1 cellular context compared by ENCODE assay signal in the genomic region with DNA sequence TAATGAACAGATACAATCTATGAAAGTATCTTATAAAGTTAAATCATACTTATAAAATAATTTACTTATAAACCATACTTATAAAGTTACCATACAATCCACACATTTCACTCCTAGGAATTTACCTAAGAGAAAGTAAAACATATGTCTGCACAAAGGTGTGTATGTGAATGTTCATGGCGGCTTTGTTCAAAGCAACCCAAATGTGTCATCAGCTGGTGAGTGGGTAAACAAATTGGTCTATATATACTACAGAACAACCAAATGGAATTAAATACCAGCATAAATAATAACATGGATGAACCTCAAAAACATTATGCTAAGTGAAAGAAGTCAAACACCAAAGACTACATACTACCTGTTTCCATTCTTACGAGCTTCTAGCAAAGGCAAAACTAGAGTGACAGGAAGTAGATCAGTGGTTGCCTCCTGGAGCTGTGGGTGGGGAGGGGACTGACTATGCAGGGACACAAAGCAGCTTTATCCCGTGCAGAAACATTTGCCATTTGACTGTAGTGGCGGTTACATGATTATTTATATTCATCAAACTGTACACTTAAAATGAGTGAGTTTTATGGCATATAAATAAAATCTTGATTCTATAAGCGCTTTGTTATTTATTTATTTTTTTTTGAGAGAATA.
TF ChIP-seq lines count a peak whose summit lies in the region.

No MANE protein-coding gene starts in this region.

TF ChIP-seq in HepG2, 621 proteins besides CTCF, POLR2A, EP300 and RAD21:
- no peak for TF ChIP-seq FOXP1 (IDR thresholded peaks at IDR 0.05)
- no peak for TF ChIP-seq FOXP1 (CRISPR knock-in tag; IDR thresholded peaks at IDR 0.05)
- TF ChIP-seq, protein P1, sequence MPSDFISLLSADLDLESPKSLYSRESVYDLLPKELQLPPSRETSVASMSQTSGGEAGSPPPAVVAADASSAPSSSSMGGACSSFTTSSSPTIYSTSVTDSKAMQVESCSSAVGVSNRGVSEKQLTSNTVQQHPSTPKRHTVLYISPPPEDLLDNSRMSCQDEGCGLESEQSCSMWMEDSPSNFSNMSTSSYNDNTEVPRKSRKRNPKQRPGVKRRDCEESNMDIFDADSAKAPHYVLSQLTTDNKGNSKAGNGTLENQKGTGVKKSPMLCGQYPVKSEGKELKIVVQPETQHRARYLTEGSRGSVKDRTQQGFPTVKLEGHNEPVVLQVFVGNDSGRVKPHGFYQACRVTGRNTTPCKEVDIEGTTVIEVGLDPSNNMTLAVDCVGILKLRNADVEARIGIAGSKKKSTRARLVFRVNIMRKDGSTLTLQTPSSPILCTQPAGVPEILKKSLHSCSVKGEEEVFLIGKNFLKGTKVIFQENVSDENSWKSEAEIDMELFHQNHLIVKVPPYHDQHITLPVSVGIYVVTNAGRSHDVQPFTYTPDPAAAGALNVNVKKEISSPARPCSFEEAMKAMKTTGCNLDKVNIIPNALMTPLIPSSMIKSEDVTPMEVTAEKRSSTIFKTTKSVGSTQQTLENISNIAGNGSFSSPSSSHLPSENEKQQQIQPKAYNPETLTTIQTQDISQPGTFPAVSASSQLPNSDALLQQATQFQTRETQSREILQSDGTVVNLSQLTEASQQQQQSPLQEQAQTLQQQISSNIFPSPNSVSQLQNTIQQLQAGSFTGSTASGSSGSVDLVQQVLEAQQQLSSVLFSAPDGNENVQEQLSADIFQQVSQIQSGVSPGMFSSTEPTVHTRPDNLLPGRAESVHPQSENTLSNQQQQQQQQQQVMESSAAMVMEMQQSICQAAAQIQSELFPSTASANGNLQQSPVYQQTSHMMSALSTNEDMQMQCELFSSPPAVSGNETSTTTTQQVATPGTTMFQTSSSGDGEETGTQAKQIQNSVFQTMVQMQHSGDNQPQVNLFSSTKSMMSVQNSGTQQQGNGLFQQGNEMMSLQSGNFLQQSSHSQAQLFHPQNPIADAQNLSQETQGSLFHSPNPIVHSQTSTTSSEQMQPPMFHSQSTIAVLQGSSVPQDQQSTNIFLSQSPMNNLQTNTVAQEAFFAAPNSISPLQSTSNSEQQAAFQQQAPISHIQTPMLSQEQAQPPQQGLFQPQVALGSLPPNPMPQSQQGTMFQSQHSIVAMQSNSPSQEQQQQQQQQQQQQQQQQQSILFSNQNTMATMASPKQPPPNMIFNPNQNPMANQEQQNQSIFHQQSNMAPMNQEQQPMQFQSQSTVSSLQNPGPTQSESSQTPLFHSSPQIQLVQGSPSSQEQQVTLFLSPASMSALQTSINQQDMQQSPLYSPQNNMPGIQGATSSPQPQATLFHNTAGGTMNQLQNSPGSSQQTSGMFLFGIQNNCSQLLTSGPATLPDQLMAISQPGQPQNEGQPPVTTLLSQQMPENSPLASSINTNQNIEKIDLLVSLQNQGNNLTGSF (CRISPR knock-in tag; IDR thresholded peaks at IDR 0.05) = no peak
- no peak for TF ChIP-seq ZNF781 (CRISPR knock-in tag; IDR thresholded peaks at IDR 0.05; ENCODE audit: borderline replicate concordance, not compliant biosample characterization)
- no peak for TF ChIP-seq ZNF496 (CRISPR knock-in tag; IDR thresholded peaks at IDR 0.05; ENCODE audit: insufficient replicate concordance)
- TF ChIP-seq, protein P2, sequence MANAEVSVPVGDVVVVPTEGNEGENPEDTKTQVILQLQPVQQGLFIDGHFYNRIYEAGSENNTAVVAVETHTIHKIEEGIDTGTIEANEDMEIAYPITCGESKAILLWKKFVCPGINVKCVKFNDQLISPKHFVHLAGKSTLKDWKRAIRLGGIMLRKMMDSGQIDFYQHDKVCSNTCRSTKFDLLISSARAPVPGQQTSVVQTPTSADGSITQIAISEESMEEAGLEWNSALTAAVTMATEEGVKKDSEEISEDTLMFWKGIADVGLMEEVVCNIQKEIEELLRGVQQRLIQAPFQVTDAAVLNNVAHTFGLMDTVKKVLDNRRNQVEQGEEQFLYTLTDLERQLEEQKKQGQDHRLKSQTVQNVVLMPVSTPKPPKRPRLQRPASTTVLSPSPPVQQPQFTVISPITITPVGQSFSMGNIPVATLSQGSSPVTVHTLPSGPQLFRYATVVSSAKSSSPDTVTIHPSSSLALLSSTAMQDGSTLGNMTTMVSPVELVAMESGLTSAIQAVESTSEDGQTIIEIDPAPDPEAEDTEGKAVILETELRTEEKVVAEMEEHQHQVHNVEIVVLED (CRISPR knock-in tag; IDR thresholded peaks at IDR 0.05; ENCODE audit: borderline replicate concordance) = no peak
- TF ChIP-seq ZNF3 (CRISPR knock-in tag; IDR thresholded peaks at IDR 0.05) = no peak
- TF ChIP-seq, protein P3, sequence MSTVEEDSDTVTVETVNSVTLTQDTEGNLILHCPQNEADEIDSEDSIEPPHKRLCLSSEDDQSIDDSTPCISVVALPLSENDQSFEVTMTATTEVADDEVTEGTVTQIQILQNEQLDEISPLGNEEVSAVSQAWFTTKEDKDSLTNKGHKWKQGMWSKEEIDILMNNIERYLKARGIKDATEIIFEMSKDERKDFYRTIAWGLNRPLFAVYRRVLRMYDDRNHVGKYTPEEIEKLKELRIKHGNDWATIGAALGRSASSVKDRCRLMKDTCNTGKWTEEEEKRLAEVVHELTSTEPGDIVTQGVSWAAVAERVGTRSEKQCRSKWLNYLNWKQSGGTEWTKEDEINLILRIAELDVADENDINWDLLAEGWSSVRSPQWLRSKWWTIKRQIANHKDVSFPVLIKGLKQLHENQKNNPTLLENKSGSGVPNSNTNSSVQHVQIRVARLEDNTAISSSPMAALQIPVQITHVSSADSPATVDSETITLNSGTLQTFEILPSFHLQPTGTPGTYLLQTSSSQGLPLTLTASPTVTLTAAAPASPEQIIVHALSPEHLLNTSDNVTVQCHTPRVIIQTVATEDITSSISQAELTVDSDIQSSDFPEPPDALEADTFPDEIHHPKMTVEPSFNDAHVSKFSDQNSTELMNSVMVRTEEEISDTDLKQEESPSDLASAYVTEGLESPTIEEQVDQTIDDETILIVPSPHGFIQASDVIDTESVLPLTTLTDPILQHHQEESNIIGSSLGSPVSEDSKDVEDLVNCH (CRISPR knock-in tag; IDR thresholded peaks at IDR 0.05) = no peak
- TF ChIP-seq RARG (CRISPR knock-in tag; IDR thresholded peaks at IDR 0.05; ENCODE audit: low read depth) = no peak
- TF ChIP-seq ZSCAN22 (CRISPR knock-in tag; IDR thresholded peaks at IDR 0.05) = no peak
- TF ChIP-seq, protein P4, sequence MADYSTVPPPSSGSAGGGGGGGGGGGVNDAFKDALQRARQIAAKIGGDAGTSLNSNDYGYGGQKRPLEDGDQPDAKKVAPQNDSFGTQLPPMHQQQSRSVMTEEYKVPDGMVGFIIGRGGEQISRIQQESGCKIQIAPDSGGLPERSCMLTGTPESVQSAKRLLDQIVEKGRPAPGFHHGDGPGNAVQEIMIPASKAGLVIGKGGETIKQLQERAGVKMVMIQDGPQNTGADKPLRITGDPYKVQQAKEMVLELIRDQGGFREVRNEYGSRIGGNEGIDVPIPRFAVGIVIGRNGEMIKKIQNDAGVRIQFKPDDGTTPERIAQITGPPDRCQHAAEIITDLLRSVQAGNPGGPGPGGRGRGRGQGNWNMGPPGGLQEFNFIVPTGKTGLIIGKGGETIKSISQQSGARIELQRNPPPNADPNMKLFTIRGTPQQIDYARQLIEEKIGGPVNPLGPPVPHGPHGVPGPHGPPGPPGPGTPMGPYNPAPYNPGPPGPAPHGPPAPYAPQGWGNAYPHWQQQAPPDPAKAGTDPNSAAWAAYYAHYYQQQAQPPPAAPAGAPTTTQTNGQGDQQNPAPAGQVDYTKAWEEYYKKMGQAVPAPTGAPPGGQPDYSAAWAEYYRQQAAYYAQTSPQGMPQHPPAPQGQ (CRISPR knock-in tag; IDR thresholded peaks at IDR 0.05; ENCODE audit: borderline replicate concordance) = no peak
- no peak for TF ChIP-seq MLLT10 (CRISPR knock-in tag; IDR thresholded peaks at IDR 0.05)
- TF ChIP-seq, protein P5, sequence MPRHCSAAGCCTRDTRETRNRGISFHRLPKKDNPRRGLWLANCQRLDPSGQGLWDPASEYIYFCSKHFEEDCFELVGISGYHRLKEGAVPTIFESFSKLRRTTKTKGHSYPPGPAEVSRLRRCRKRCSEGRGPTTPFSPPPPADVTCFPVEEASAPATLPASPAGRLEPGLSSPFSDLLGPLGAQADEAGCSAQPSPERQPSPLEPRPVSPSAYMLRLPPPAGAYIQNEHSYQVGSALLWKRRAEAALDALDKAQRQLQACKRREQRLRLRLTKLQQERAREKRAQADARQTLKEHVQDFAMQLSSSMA (CRISPR knock-in tag; IDR thresholded peaks at IDR 0.05) = no peak
- TF ChIP-seq KDM4B (CRISPR knock-in tag; IDR thresholded peaks at IDR 0.05) = no peak
- TF ChIP-seq ISL2 (CRISPR knock-in tag; IDR thresholded peaks at IDR 0.05) = no peak
- TF ChIP-seq ZNF232 (CRISPR knock-in tag; IDR thresholded peaks at IDR 0.05; ENCODE audit: borderline replicate concordance) = no peak
- TF ChIP-seq, protein P6, sequence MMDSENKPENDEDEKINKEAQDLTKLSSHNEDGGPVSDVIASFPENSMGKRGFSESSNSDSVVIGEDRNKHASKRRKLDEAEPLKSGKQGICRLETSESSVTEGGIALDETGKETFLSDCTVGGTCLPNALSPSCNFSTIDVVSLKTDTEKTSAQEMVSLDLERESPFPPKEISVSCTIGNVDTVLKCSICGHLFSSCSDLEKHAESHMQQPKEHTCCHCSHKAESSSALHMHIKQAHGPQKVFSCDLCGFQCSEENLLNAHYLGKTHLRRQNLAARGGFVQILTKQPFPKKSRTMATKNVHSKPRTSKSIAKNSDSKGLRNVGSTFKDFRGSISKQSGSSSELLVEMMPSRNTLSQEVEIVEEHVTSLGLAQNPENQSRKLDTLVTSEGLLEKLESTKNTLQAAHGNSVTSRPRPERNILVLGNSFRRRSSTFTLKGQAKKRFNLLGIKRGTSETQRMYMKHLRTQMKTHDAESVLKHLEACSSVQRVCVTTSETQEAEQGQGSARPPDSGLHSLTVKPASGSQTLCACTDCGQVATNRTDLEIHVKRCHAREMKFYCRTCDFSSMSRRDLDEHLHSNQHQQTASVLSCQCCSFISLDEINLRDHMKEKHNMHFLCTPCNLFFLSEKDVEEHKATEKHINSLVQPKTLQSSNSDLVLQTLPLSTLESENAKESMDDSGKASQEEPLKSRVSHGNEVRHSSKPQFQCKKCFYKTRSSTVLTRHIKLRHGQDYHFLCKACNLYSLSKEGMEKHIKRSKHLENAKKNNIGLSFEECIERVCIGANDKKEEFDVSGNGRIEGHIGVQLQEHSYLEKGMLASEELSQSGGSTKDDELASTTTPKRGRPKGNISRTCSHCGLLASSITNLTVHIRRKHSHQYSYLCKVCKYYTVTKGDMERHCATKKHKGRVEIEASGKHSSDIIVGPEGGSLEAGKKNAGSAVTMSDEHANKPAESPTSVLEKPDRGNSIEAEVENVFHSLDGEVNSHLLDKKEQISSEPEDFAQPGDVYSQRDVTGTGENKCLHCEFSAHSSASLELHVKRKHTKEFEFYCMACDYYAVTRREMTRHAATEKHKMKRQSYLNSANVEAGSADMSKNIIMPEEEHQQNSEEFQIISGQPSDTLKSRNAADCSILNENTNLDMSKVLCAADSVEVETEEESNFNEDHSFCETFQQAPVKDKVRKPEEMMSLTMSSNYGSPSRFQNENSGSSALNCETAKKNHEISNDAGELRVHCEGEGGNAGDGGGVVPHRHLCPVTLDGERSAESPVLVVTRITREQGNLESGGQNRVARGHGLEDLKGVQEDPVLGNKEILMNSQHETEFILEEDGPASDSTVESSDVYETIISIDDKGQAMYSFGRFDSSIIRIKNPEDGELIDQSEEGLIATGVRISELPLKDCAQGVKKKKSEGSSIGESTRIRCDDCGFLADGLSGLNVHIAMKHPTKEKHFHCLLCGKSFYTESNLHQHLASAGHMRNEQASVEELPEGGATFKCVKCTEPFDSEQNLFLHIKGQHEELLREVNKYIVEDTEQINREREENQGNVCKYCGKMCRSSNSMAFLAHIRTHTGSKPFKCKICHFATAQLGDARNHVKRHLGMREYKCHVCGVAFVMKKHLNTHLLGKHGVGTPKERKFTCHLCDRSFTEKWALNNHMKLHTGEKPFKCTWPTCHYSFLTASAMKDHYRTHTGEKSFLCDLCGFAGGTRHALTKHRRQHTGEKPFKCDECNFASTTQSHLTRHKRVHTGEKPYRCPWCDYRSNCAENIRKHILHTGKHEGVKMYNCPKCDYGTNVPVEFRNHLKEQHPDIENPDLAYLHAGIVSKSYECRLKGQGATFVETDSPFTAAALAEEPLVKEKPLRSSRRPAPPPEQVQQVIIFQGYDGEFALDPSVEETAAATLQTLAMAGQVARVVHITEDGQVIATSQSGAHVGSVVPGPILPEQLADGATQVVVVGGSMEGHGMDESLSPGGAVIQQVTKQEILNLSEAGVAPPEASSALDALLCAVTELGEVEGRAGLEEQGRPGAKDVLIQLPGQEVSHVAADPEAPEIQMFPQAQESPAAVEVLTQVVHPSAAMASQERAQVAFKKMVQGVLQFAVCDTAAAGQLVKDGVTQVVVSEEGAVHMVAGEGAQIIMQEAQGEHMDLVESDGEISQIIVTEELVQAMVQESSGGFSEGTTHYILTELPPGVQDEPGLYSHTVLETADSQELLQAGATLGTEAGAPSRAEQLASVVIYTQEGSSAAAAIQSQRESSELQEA (CRISPR knock-in tag; IDR thresholded peaks at IDR 0.05; ENCODE audit: not compliant biosample characterization) = no peak
- no peak for TF ChIP-seq ZSCAN9 (CRISPR knock-in tag; IDR thresholded peaks at IDR 0.05; ENCODE audit: borderline replicate concordance)
